Comparison of ENCODE assay signal across 1 cellular context in the genomic region with DNA sequence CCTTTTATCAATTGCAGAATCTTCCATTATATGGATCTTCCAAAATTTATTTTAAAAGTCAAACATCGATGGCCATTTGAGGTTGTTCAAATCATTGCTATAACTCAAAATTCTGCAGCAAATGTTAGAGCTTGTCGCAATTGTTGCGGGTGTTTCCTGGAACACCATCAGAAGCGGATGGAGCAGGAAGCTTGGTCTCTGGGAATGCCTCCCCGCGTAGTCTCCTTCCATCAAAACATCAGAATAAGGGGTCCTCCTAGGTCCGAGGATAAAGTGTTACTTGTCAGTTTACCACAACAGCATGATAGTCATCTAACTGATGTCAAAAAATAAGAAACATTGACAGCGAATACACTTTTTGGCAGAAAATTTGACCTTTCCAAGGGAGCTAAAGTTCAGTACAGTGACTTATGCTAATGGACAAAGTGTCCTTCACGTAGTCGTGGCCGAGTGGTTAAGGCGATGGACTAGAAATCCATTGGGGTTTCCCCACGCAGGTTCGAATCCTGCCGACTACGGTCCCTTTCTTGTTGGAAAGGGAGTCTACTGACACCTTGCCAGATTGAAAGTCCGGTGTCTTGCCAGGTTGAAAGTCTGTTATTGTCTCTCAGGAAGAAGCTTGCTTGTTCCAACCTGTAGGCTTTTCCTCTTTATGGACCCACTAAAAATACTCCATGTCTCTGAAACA.
TF ChIP-seq lines count a peak whose summit lies in the region.

No MANE protein-coding gene starts in this region.

TF ChIP-seq in A549, 52 proteins besides CTCF, POLR2A, EP300 and RAD21 (continued from another document):
- TF ChIP-seq, protein P1, sequence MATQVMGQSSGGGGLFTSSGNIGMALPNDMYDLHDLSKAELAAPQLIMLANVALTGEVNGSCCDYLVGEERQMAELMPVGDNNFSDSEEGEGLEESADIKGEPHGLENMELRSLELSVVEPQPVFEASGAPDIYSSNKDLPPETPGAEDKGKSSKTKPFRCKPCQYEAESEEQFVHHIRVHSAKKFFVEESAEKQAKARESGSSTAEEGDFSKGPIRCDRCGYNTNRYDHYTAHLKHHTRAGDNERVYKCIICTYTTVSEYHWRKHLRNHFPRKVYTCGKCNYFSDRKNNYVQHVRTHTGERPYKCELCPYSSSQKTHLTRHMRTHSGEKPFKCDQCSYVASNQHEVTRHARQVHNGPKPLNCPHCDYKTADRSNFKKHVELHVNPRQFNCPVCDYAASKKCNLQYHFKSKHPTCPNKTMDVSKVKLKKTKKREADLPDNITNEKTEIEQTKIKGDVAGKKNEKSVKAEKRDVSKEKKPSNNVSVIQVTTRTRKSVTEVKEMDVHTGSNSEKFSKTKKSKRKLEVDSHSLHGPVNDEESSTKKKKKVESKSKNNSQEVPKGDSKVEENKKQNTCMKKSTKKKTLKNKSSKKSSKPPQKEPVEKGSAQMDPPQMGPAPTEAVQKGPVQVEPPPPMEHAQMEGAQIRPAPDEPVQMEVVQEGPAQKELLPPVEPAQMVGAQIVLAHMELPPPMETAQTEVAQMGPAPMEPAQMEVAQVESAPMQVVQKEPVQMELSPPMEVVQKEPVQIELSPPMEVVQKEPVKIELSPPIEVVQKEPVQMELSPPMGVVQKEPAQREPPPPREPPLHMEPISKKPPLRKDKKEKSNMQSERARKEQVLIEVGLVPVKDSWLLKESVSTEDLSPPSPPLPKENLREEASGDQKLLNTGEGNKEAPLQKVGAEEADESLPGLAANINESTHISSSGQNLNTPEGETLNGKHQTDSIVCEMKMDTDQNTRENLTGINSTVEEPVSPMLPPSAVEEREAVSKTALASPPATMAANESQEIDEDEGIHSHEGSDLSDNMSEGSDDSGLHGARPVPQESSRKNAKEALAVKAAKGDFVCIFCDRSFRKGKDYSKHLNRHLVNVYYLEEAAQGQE (IDR thresholded peaks at IDR 0.05), result no peak
- TF ChIP-seq, protein P2, sequence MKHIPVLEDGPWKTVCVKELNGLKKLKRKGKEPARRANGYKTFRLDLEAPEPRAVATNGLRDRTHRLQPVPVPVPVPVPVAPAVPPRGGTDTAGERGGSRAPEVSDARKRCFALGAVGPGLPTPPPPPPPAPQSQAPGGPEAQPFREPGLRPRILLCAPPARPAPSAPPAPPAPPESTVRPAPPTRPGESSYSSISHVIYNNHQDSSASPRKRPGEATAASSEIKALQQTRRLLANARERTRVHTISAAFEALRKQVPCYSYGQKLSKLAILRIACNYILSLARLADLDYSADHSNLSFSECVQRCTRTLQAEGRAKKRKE (CRISPR knock-in tag; IDR thresholded peaks at IDR 0.05; ENCODE audit: low read depth), result no peak
- TF ChIP-seq SREBF2 (IDR thresholded peaks at IDR 0.05) (peak; percentile 48), PHF8 (IDR thresholded peaks at IDR 0.05; ENCODE audit: borderline replicate concordance, low read depth) (no peak), FOXS1 (CRISPR knock-in tag; IDR thresholded peaks at IDR 0.05) (no peak)
